13 cellular contexts compared by ENCODE assay signal in genomic region chr22:45320326-45320976, GRCh38. TPM values are rescaled to one million over a fixed set of nuclear protein-coding genes. Genes with fewer than 3 reads are reported as not detected.
A peak's percentile ranks its signal among the peaks of the same experiment; 100 is the strongest.
DNase-seq lines count a peak whose midpoint lies in the region; ATAC-seq, FAIRE-seq and TF ChIP-seq lines count a peak whose summit lies in the region.
"Had no signal": no experiment of that assay in that cellular context is flagged by ENCODE, and none has a peak within 500 bp of the region (broad histone marks: within the 10 kb centered on the region; RNA-seq: fewer than 3 reads in every experiment).

No MANE protein-coding gene starts in this region.

- CTCF ChIA-PET in activated naive CD4-positive, alpha-beta T cell treated with anti-CD3 and anti-CD28 coated beads, Interleukin-2, amount 10 ng/mL, durations not matched to agents 7 days and 5 days (lab: Charles Lee) = no interaction called here
- CTCF ChIA-PET in HepG2 (lab: Yijun Ruan, JAX; ENCODE audit: low intra/inter-chr PET ratio, low total read pairs) = no interaction called here

- H3K27me3 Mint-ChIP-seq in activated naive CD4-positive, alpha-beta T cell treated with anti-CD3 and anti-CD28 coated beads, Interleukin-2, amount 10 ng/mL, durations not matched to agents 7 days and 5 days = no peaks in the 10 kb centered on the region
- no peaks in the 10 kb centered on the region for H3K27me3 Mint-ChIP-seq in activated naive CD8-positive, alpha-beta T cell treated with anti-CD3 and anti-CD28 coated beads, Interleukin-2, amount 50 U/mL, for 24 hours

- no peak for TF ChIP-seq CTCF in HepG2 (CRISPR knock-in tag; IDR thresholded peaks at IDR 0.05)

- peaks cover 75% of the 10 kb centered on the region for H3K79me2 ChIP-seq in HepG2 (ENCODE audit: insufficient read depth, low read length)

- H3K9ac ChIP-seq in HepG2 (ENCODE audit: insufficient read depth, low read depth, low read length) = no peak overlapping the region

- H2AFZ ChIP-seq in HepG2 (ENCODE audit: low read length) = no peak overlapping the region

- peaks cover 17% of the 10 kb centered on the region for H4K20me1 ChIP-seq in HepG2 (ENCODE audit: insufficient read depth, low read length)

- no peak for TF ChIP-seq EP300 in HepG2 (IDR thresholded peaks at IDR 0.05; ENCODE audit: low read depth in 2 of 2, low read length in 2 of 2)
- no peak for TF ChIP-seq EP300 in HepG2 (CRISPR knock-in tag; IDR thresholded peaks at IDR 0.05; ENCODE audit: borderline replicate concordance)

- 96% methylated on average over 10 of the region's 10 CpGs for WGBS in thymus
- WGBS in HepG2 (ENCODE audit: low lambda C conversion rate) = 91% methylated on average over 10 of the region's 10 CpGs

- POLR2A ChIA-PET in HepG2 (lab: Yijun Ruan, JAX) = no interaction called here

- H3K4me3 Mint-ChIP-seq in activated naive CD4-positive, alpha-beta T cell treated with anti-CD3 and anti-CD28 coated beads, Interleukin-2, amount 10 ng/mL, durations not matched to agents 7 days and 5 days = peak overlapping the region; percentile 77
- H3K4me3 Mint-ChIP-seq in activated naive CD8-positive, alpha-beta T cell treated with anti-CD3 and anti-CD28 coated beads, Interleukin-2, amount 50 U/mL, for 24 hours = no peak overlapping the region

- no peaks in the 10 kb centered on the region for H3K9me3 ChIP-seq in thymus (ENCODE audit: control insufficient read depth)
- no peaks in the 10 kb centered on the region for H3K9me3 ChIP-seq in HepG2 (ENCODE audit: low read length)

- no peak for TF ChIP-seq RAD21 in HepG2 (CRISPR knock-in tag; IDR thresholded peaks at IDR 0.05)

- BruUV-seq in HepG2 (replicated peaks; lab: Mats Ljungman, UMichigan) = no TSS peak

- H3K4me1 ChIP-seq in thymus (ENCODE audit: control insufficient read depth, insufficient read depth, low read length) (peaks cover 14% of the 10 kb centered on the region), HepG2 (ENCODE audit: insufficient read depth, low read length) (peaks cover 52% of the 10 kb centered on the region)

- no peak for DNase-seq in activated naive CD4-positive, alpha-beta T cell treated with anti-CD3 and anti-CD28 coated beads, Interleukin-2, amount 10 ng/mL, durations not matched to agents 7 days and 5 days
- DNase-seq in activated naive CD4-positive, alpha-beta T cell (lab: John Stamatoyannopoulos, UW) = no peak
- DNase-seq in activated naive CD8-positive, alpha-beta T cell treated with anti-CD3 and anti-CD28 coated beads, Interleukin-2, amount 50 U/mL, for 24 hours = no peak
- DNase-seq in mucosa of gallbladder (ENCODE audit: low spot score) = peak; percentile 42
- DNase-seq in HepG2 (ENCODE audit: low spot score) = no peak
- DNase-seq: ACHN, KBM-7, nucleus accumbens had no signal

- H3K27me3 ChIP-seq in thymus (ENCODE audit: control insufficient read depth, insufficient read depth) = no peaks in the 10 kb centered on the region
- no peaks in the 10 kb centered on the region for H3K27me3 ChIP-seq in HepG2 (ENCODE audit: control insufficient read depth in 1 of 2, insufficient read depth in 2 of 2, low read length in 2 of 2)

- H3K4me3 ChIP-seq in thymus (ENCODE audit: low read length) (no peak overlapping the region), HepG2 (replicated peaks in 1 of 3; ENCODE audit: insufficient read depth in 1 of 3, low read depth in 2 of 3, low read length in 3 of 3) (no peak overlapping the region)

- no peak for TF ChIP-seq POLR2A in HepG2 (IDR thresholded peaks at IDR 0.05; ENCODE audit: insufficient read depth in 1 of 2, low read depth in 2 of 2, low read length in 2 of 2)

- peak overlapping the region; percentile 98 for H3K27ac Mint-ChIP-seq in activated naive CD4-positive, alpha-beta T cell treated with anti-CD3 and anti-CD28 coated beads, Interleukin-2, amount 10 ng/mL, durations not matched to agents 7 days and 5 days
- peak overlapping the region; percentile 97 for H3K27ac Mint-ChIP-seq in activated naive CD8-positive, alpha-beta T cell treated with anti-CD3 and anti-CD28 coated beads, Interleukin-2, amount 50 U/mL, for 24 hours

- H3K36me3 Mint-ChIP-seq in activated naive CD4-positive, alpha-beta T cell treated with anti-CD3 and anti-CD28 coated beads, Interleukin-2, amount 10 ng/mL, durations not matched to agents 7 days and 5 days = peaks cover 45% of the 10 kb centered on the region
- H3K36me3 Mint-ChIP-seq in activated naive CD8-positive, alpha-beta T cell treated with anti-CD3 and anti-CD28 coated beads, Interleukin-2, amount 50 U/mL, for 24 hours (ENCODE audit: low read depth) = peaks cover 9% of the 10 kb centered on the region

- H3K36me3 ChIP-seq in thymus (ENCODE audit: control insufficient read depth, insufficient read depth) (peaks cover 32% of the 10 kb centered on the region), HepG2 (replicated peaks in 1 of 2; ENCODE audit: control insufficient read depth in 1 of 2, insufficient read depth in 2 of 2, low read length in 2 of 2) (peaks cover 20 to 41% of the 10 kb centered on the region in 2 experiments)

- intact Hi-C loops in HepG2 (cut with micrococcal nuclease; ENCODE audit: unreplicated experiment) = no loop called here

- H3K4me2 ChIP-seq in HepG2 (ENCODE audit: low read depth, low read length) = no peak overlapping the region

- in situ Hi-C loops in HepG2 (cut with HindIII; ENCODE audit: extremely low pct_ligation_motif_present, low pct_unique_long_range_greater_than_20kb) = no loop called here

- peak overlapping the region; percentile 25 for H3K27ac ChIP-seq in thymus (ENCODE audit: low read depth)
- no peak overlapping the region for H3K27ac ChIP-seq in HepG2 (ENCODE audit: extremely low read length, insufficient read depth, low read length)

- no peak for ATAC-seq in activated naive CD8-positive, alpha-beta T cell treated with anti-CD3 and anti-CD28 coated beads, Interleukin-2, amount 50 U/mL, for 24 hours
- ATAC-seq in GM21526 (IDR thresholded peaks at IDR 0.05; ENCODE audit: low FRiP score, unreplicated experiment) (no peak), GM21786 (IDR thresholded peaks at IDR 0.05; ENCODE audit: unreplicated experiment) (no peak), HepG2 (no peak)

- no peak for FAIRE-seq in HepG2 (lab: Jason Lieb, UNC)
- FAIRE-seq: endometrium, G401.6 had no signal

- H3K4me1 Mint-ChIP-seq in activated naive CD4-positive, alpha-beta T cell treated with anti-CD3 and anti-CD28 coated beads, Interleukin-2, amount 10 ng/mL, durations not matched to agents 7 days and 5 days = peaks cover 90% of the 10 kb centered on the region
- peaks cover 62% of the 10 kb centered on the region for H3K4me1 Mint-ChIP-seq in activated naive CD8-positive, alpha-beta T cell treated with anti-CD3 and anti-CD28 coated beads, Interleukin-2, amount 50 U/mL, for 24 hours

- no peaks in the 10 kb centered on the region for H3K9me3 Mint-ChIP-seq in activated naive CD4-positive, alpha-beta T cell treated with anti-CD3 and anti-CD28 coated beads, Interleukin-2, amount 10 ng/mL, durations not matched to agents 7 days and 5 days
- no peaks in the 10 kb centered on the region for H3K9me3 Mint-ChIP-seq in activated naive CD8-positive, alpha-beta T cell treated with anti-CD3 and anti-CD28 coated beads, Interleukin-2, amount 50 U/mL, for 24 hours

RNA-seq across cellular contexts. Expression of gene FAM118A, which starts 10.7 kb away (rescaled TPM):
- 76.3 TPM for total RNA-seq in mucosa of gallbladder
- polyA plus RNA-seq in thymus = 43.8 TPM
- total RNA-seq in HepG2 (2016; rRNA removed; fragmentation: Illumina TruSeq; extraction: Trizol) = 26.4 and 36.7 TPM in 2 replicates
- total RNA-seq in HepG2 (2016; cell fraction: cytosol; rRNA removed; fragmentation: Illumina TruSeq; extraction: Trizol; ENCODE audit: low read depth) = 28.0 and 29.8 TPM in 2 replicates
- total RNA-seq in HepG2 (2016; cell fraction: insoluble cytoplasmic fraction; rRNA removed; fragmentation: Illumina TruSeq; extraction: Trizol) = 25.8 and 32.7 TPM in 2 replicates
- 21.5 TPM in 2 replicates for total RNA-seq in HepG2 (2016; cell fraction: membrane; rRNA removed; fragmentation: Illumina TruSeq; extraction: Trizol)
- 34.3 and 41.9 TPM in 2 replicates for total RNA-seq in HepG2 (2016; cell fraction: nucleus; rRNA removed; fragmentation: Illumina TruSeq; extraction: Trizol)
- polyA plus RNA-seq in HepG2 (2011; rRNA removed) = 48.2 TPM in 2 replicates
- polyA plus RNA-seq in HepG2 (2011; cell fraction: cytosol; rRNA removed) = 24.5 and 25.4 TPM in 2 replicates
- polyA plus RNA-seq in HepG2 (2011; cell fraction: nucleus; rRNA removed) = 91.1 and 92.6 TPM in 2 replicates
- 34.1 and 39.4 TPM in 2 replicates for polyA plus RNA-seq in HepG2 (2012)
- polyA plus RNA-seq in HepG2 (2016; cell fraction: cytosol; fragmentation: Illumina TruSeq; extraction: Trizol; ENCODE audit: low read depth) = 8.3 and 8.5 TPM in 2 replicates
- polyA plus RNA-seq in HepG2 (2016; cell fraction: insoluble cytoplasmic fraction; fragmentation: Illumina TruSeq; extraction: Trizol; ENCODE audit: low read depth) = 26.6 and 30.9 TPM in 2 replicates
- 15.4 and 16.9 TPM in 2 replicates for polyA plus RNA-seq in HepG2 (2016; cell fraction: membrane; fragmentation: Illumina TruSeq; extraction: Trizol; ENCODE audit: low read depth)
- polyA plus RNA-seq in HepG2 (2016; cell fraction: nucleus; fragmentation: Illumina TruSeq; extraction: Trizol; ENCODE audit: insufficient read depth, low read depth) = 87.6 and 89.2 TPM in 2 replicates
- polyA minus RNA-seq in HepG2 (2011; rRNA and poly(A)+ RNA removed; ENCODE audit: low replicate concordance) = 15.6 and 49.1 TPM in 2 replicates
- polyA minus RNA-seq in HepG2 (2011; cell fraction: cytosol; rRNA and poly(A)+ RNA removed) = 12.3 and 12.7 TPM in 2 replicates
- 57.0 and 67.1 TPM in 2 replicates for polyA minus RNA-seq in HepG2 (2011; cell fraction: nucleus; rRNA and poly(A)+ RNA removed)

RNA-seq across cellular contexts. Expression of gene UPK3A, which starts 35.7 kb away (rescaled TPM):
- total RNA-seq in mucosa of gallbladder (0.40 TPM), HepG2 (2016; rRNA removed; fragmentation: Illumina TruSeq; extraction: Trizol) (10.0 and 10.5 TPM in 2 replicates)
- polyA plus RNA-seq in thymus (1.0 TPM), HepG2 (2011; rRNA removed) (12.2 and 13.8 TPM in 2 replicates)
- total RNA-seq in HepG2 (2016; cell fraction: cytosol; rRNA removed; fragmentation: Illumina TruSeq; extraction: Trizol; ENCODE audit: low read depth) = 9.4 and 11.8 TPM in 2 replicates
- total RNA-seq in HepG2 (2016; cell fraction: insoluble cytoplasmic fraction; rRNA removed; fragmentation: Illumina TruSeq; extraction: Trizol) = 9.5 and 11.5 TPM in 2 replicates
- total RNA-seq in HepG2 (2016; cell fraction: membrane; rRNA removed; fragmentation: Illumina TruSeq; extraction: Trizol) = 10.2 and 12.3 TPM in 2 replicates
- total RNA-seq in HepG2 (2016; cell fraction: nucleus; rRNA removed; fragmentation: Illumina TruSeq; extraction: Trizol) = 3.3 and 4.2 TPM in 2 replicates
- polyA plus RNA-seq in HepG2 (2011; cell fraction: cytosol; rRNA removed) = 10.6 and 20.2 TPM in 2 replicates
- polyA plus RNA-seq in HepG2 (2011; cell fraction: nucleus; rRNA removed) = 5.9 and 7.2 TPM in 2 replicates
- 4.3 and 11.1 TPM in 2 replicates for polyA plus RNA-seq in HepG2 (2012)
- 14.1 and 18.5 TPM in 2 replicates for polyA plus RNA-seq in HepG2 (2016; cell fraction: cytosol; fragmentation: Illumina TruSeq; extraction: Trizol; ENCODE audit: low read depth)
- 14.2 and 18.6 TPM in 2 replicates for polyA plus RNA-seq in HepG2 (2016; cell fraction: insoluble cytoplasmic fraction; fragmentation: Illumina TruSeq; extraction: Trizol; ENCODE audit: low read depth)
- 13.4 and 14.9 TPM in 2 replicates for polyA plus RNA-seq in HepG2 (2016; cell fraction: membrane; fragmentation: Illumina TruSeq; extraction: Trizol; ENCODE audit: low read depth)
- polyA plus RNA-seq in HepG2 (2016; cell fraction: nucleus; fragmentation: Illumina TruSeq; extraction: Trizol; ENCODE audit: insufficient read depth, low read depth) = 12.3 and 12.7 TPM in 2 replicates
- 30.1 TPM in 1 of 2 replicates, not detected in the other for polyA minus RNA-seq in HepG2 (2011; rRNA and poly(A)+ RNA removed; ENCODE audit: low replicate concordance)
- 3.4 and 3.6 TPM in 2 replicates for polyA minus RNA-seq in HepG2 (2011; cell fraction: cytosol; rRNA and poly(A)+ RNA removed)
- polyA minus RNA-seq in HepG2 (2011; cell fraction: nucleus; rRNA and poly(A)+ RNA removed) = 2.2 and 3.2 TPM in 2 replicates
